Comparison of ENCODE assay signal across 39 cellular contexts in genomic region chr12:108122644-108123043, GRCh38. TPM values are rescaled to one million over a fixed set of nuclear protein-coding genes. Genes with fewer than 3 reads are reported as not detected.
"Had no signal": no experiment of that assay in that cellular context is flagged by ENCODE, and none has a peak within 500 bp of the region (broad histone marks: within the 10 kb centered on the region; RNA-seq: fewer than 3 reads in every experiment).

No MANE protein-coding gene starts in this region.

- H3K36me3 ChIP-seq: MG63 had no signal

- H3K4me3 ChIP-seq: MG63 had no signal

- DNase-seq: Kasumi-1, MG63, MM.1S, MV-4-11, NCI-H1048, NCI-H1092, NCI-H1092 treated with DMSO at 0.1 percent for 48 hours, NCI-H1105, NCI-H1105 treated with DMSO at 0.1 percent for 48 hours, NCI-H1417, NCI-H1417 treated with DMSO at 0.1 percent for 48 hours, NCI-H1436, NCI-H1436 treated with DMSO at 0.1 percent for 48 hours, NCI-H146, NCI-H1694, NCI-H1694 treated with DMSO at 0.1 percent for 48 hours, NCI-H187, NCI-H187 treated with DMSO at 0.1 percent for 48 hours, NCI-H1930, NCI-H2029, NCI-H2029 treated with DMSO at 0.1 percent for 48 hours, NCI-H2081, NCI-H2081 treated with DMSO at 0.1 percent for 48 hours, NCI-H2107, NCI-H2171, NCI-H2171 treated with DMSO at 0.1 percent for 48 hours, NCI-H2227 treated with DMSO at 0.1 percent for 48 hours, NCI-H226, NCI-H345, NCI-H446, NCI-H446 treated with DMSO at 0.1 percent for 48 hours, NCI-H510A, NCI-H510A treated with DMSO at 0.1 percent for 48 hours, NCI-H524, NCI-H524 treated with DMSO at 0.1 percent for 48 hours had no signal

- H3K9me3 ChIP-seq: MG63 had no signal

RNA-seq across cellular contexts. Expression of gene WSCD2, which starts 6.4 kb away (rescaled TPM):
- total RNA-seq: LHCN-M2, M059J, MCF 10A, NCI-H460 had no signal
